8 cellular contexts compared by ENCODE assay signal in the genomic region with DNA sequence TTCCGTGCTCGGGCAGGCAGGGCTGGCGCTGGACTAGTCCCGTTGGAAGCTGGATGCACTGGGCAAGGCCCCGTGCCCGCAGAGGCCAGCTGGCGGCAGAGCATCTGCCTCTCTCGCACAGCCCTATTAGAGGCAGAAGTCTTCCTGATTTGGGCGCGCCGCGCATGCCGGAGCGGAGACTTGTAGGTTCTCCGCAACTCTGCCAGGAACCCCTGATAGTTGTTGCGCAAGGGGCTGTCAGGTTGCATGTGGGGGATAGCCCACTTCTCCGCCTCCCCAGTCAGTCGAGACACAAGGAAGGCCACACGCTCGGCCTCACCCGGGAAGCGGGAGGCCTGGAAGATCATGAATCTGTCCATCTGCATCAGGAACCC. TPM values are rescaled to one million over a fixed set of nuclear protein-coding genes. Genes with fewer than 3 reads are reported as not detected.
DNase-seq lines count a peak whose midpoint lies in the region; ATAC-seq and TF ChIP-seq lines count a peak whose summit lies in the region.

No MANE protein-coding gene starts in this region.

- DNase-seq in CD14-positive monocyte (ENCODE audit: low spot score): no peak
- no peak for DNase-seq in LNCaP clone FGC (ENCODE audit: low read depth)
- DNase-seq in coronary artery (ENCODE audit: low spot score): no peak
- DNase-seq in NCI-H146 (lab: John Stamatoyannopoulos, UW): no peak
- DNase-seq in NCI-H69 (lab: John Stamatoyannopoulos, UW): no peak

- no peaks in the 10 kb centered on the region for H3K27me3 ChIP-seq in neuron (ENCODE audit: insufficient read depth, low read length)

- H3K36me3 Mint-ChIP-seq in CD14-positive monocyte: peaks cover 0 to 16% of the 10 kb centered on the region in 2 donors

- H3K4me3 Mint-ChIP-seq in CD14-positive monocyte: peak overlapping the region; percentile 74 to 86

- H3K4me1 Mint-ChIP-seq in CD14-positive monocyte: peaks cover 9% of the 10 kb centered on the region

- H3K9me3 Mint-ChIP-seq in CD14-positive monocyte: peaks cover 12 to 26% (median 17%) of the 10 kb centered on the region in 7 donors

- no peak for ATAC-seq in HG03159 (IDR thresholded peaks at IDR 0.05; ENCODE audit: unreplicated experiment)
- no peak for ATAC-seq in GM18511 (IDR thresholded peaks at IDR 0.05; ENCODE audit: unreplicated experiment)

- H2AFZ ChIP-seq in neuron (ENCODE audit: low read depth, low read length): no peak overlapping the region

- H3K4me3 ChIP-seq in LNCaP clone FGC (ENCODE audit: low read depth, low read length) (peak overlapping the region; percentile 71), coronary artery (peak overlapping the region; percentile 80), neuron (ENCODE audit: low read length) (peak overlapping the region; percentile 61)

- peaks cover 33% of the 10 kb centered on the region for H3K36me3 ChIP-seq in neuron (ENCODE audit: insufficient read depth, low read length)

- H3K9me3 ChIP-seq in neuron (ENCODE audit: low read length): peaks cover 19% of the 10 kb centered on the region

- H3K4me1 ChIP-seq in neuron (ENCODE audit: insufficient read depth, low read length): peaks cover 6% of the 10 kb centered on the region

- H3K27ac Mint-ChIP-seq in CD14-positive monocyte: peak overlapping the region in 4 of 7 donors; percentile 80 to 93 (median 91)

- intact Hi-C loops in CD14-positive monocyte (cut with micrococcal nuclease): loop anchor here in 1 of 2 donors (5.0 to 10.0 kb wide), 2 partner anchors 125 to 312 kb away; a partner anchor contains a TSS

- no peak for TF ChIP-seq CTCF in CD14-positive monocyte (IDR thresholded peaks at IDR 0.05)
- no peak for TF ChIP-seq CTCF in LNCaP clone FGC (IDR thresholded peaks at IDR 0.05; ENCODE audit: control insufficient read depth, extremely low read depth, insufficient read depth)
- TF ChIP-seq CTCF in coronary artery (IDR thresholded peaks at IDR 0.05): no peak

- peaks cover 0 to 2% (median 2%) of the 10 kb centered on the region in 3 donors for H3K27me3 Mint-ChIP-seq in CD14-positive monocyte (ENCODE audit: low read depth in 3 of 3)

- peak overlapping the region in 1 of 2 donors; percentile 92 for H3K27ac ChIP-seq in coronary artery

RNA-seq across cellular contexts. Expression of a gene that starts 1.2 kb away (rescaled TPM):
- polyA plus RNA-seq in CD14-positive monocyte: 1 to 10 TPM; 4.6 to 4.9 TPM
